In genomic region chr5:171297941-171298340, GRCh38 we compare ENCODE assay signal across 6 cellular contexts. TPM values are rescaled to one million over a fixed set of nuclear protein-coding genes. Genes with fewer than 3 reads are reported as not detected.
"Had no signal": no experiment of that assay in that cellular context is flagged by ENCODE, and none has a peak within 500 bp of the region (broad histone marks: within the 10 kb centered on the region; RNA-seq: fewer than 3 reads in every experiment).

No MANE protein-coding gene starts in this region.

RNA-seq across cellular contexts. Expression of gene TLX3, which starts 11.1 kb away (rescaled TPM):
- total RNA-seq: HepG2, HT-29, HT1080, IMR-90, K562 had no signal
- polyA plus RNA-seq: HepG2, IgD-negative memory B cell, IMR-90, K562 had no signal
